8 cellular contexts compared by ENCODE assay signal in genomic region chr7:112495820-112496462, GRCh38. TPM values are rescaled to one million over a fixed set of nuclear protein-coding genes. Genes with fewer than 3 reads are reported as not detected.
DNase-seq lines count a peak whose midpoint lies in the region; ATAC-seq and TF ChIP-seq lines count a peak whose summit lies in the region.

No MANE protein-coding gene starts in this region.

- no peaks in the 10 kb centered on the region for H3K9me3 Mint-ChIP-seq in CD4-positive, alpha-beta T cell

- CTCF ChIA-PET in CD4-positive, alpha-beta T cell (lab: Charles Lee), result no interaction called here

- H3K36me3 ChIP-seq in NT2/D1 (ENCODE audit: insufficient read depth, insufficient read length, low read length), result no peaks in the 10 kb centered on the region
- no peaks in the 10 kb centered on the region for H3K36me3 ChIP-seq in adipocyte (ENCODE audit: control insufficient read depth, insufficient read depth, low read length, severe bottlenecking)

- no peak overlapping the region for H3K4me3 Mint-ChIP-seq in CD4-positive, alpha-beta T cell

- H3K27me3 Mint-ChIP-seq in CD4-positive, alpha-beta T cell, result peaks cover 5% of the 10 kb centered on the region

- H3K27ac ChIP-seq in CD4-positive, alpha-beta T cell (ENCODE audit: low read depth, low read length), result no peak overlapping the region

- H3K4me3 ChIP-seq in NT2/D1 (ENCODE audit: insufficient read length, low read depth) (no peak overlapping the region), adipocyte (ENCODE audit: low read length) (no peak overlapping the region)

- peak; percentile 60 for TF ChIP-seq CTCF in CD4-positive, alpha-beta T cell (IDR thresholded peaks at IDR 0.05)

- no peaks in the 10 kb centered on the region for H3K4me1 Mint-ChIP-seq in CD4-positive, alpha-beta T cell (ENCODE audit: low read depth)

- no peaks in the 10 kb centered on the region for H3K9me3 ChIP-seq in CD4-positive, alpha-beta T cell (ENCODE audit: control insufficient read depth, low read length)
- H3K9me3 ChIP-seq in NT2/D1 (ENCODE audit: insufficient read depth, low read length), result no peaks in the 10 kb centered on the region
- no peaks in the 10 kb centered on the region for H3K9me3 ChIP-seq in adipocyte (ENCODE audit: control insufficient read depth, low read length)

- H3K4me1 ChIP-seq in NT2/D1 (ENCODE audit: insufficient read depth, insufficient read length) (no peaks in the 10 kb centered on the region), adipocyte (ENCODE audit: control insufficient read depth, insufficient read depth, low read length) (peaks cover 19% of the 10 kb centered on the region)

- intact Hi-C loops in CD4-positive, alpha-beta T cell (cut with DNase I, micrococcal nuclease), result loop anchor here (1.0 to 2.0 kb wide), 2 partner anchors 753 to 755 kb away; no protein-coding TSS in a partner anchor
- intact Hi-C loops in left ventricle myocardium superior (cut with micrococcal nuclease), result no loop called here

- no peak overlapping the region for H3K27ac Mint-ChIP-seq in CD4-positive, alpha-beta T cell

- ATAC-seq in CD4-positive, alpha-beta T cell (ENCODE audit: poor library complexity), result no peak
- peak; percentile 52 for ATAC-seq in GM18858 (IDR thresholded peaks at IDR 0.05; ENCODE audit: unreplicated experiment)
- ATAC-seq in HG03354 (IDR thresholded peaks at IDR 0.05; ENCODE audit: poor library complexity, severe bottlenecking, unreplicated experiment), result peak; percentile 63
- peak; percentile 90 for ATAC-seq in left ventricle myocardium superior
- ATAC-seq in GM21528 (IDR thresholded peaks at IDR 0.05; ENCODE audit: low FRiP score, unreplicated experiment), result no peak

- DNase-seq in CD4-positive, alpha-beta T cell, result peak in 7 of 10 experiments; percentile 9 to 40 (median 20)
- DNase-seq in NT2/D1 (ENCODE audit: low read depth, low spot score) (peak; percentile 44), adipocyte (ENCODE audit: low read depth) (peak; percentile 80), left ventricle myocardium superior (no peak)
- peak; percentile 40 for DNase-seq in stimulated activated CD4-positive, alpha-beta T cell treated with anti-CD3 and anti-CD28 coated beads, Interleukin-15, amount 100 ng/mL, for 24 hours

- no peaks in the 10 kb centered on the region for H3K36me3 Mint-ChIP-seq in CD4-positive, alpha-beta T cell (ENCODE audit: low read depth)

- POLR2A ChIA-PET in CD4-positive, alpha-beta T cell (lab: Charles Lee), result no interaction called here

- no peaks in the 10 kb centered on the region for H3K27me3 ChIP-seq in CD4-positive, alpha-beta T cell (ENCODE audit: control insufficient read depth, insufficient read depth, low read length)
- no peaks in the 10 kb centered on the region for H3K27me3 ChIP-seq in NT2/D1 (ENCODE audit: insufficient read depth, insufficient read length)
- no peaks in the 10 kb centered on the region for H3K27me3 ChIP-seq in adipocyte (replicated peaks; ENCODE audit: control insufficient read depth, insufficient read depth, low read length)

- H3K9ac ChIP-seq in NT2/D1 (ENCODE audit: insufficient read length, low read depth), result no peak overlapping the region
- H3K9ac ChIP-seq in adipocyte (ENCODE audit: low read length), result no peak overlapping the region

RNA-seq across cellular contexts. Expression of gene LSMEM1, which starts 15.2 kb away (rescaled TPM):
- 1 to 10 TPM; 1.0 to 1.3 TPM for total RNA-seq in CD4-positive, alpha-beta T cell
- total RNA-seq in left ventricle myocardium superior, result 1.4 TPM

RNA-seq across cellular contexts. Expression of gene IFRD1, which starts 45.7 kb away (rescaled TPM):
- total RNA-seq in CD4-positive, alpha-beta T cell, result 100 to 1,000 TPM; 198 to 205 TPM
- total RNA-seq in left ventricle myocardium superior, result 20.6 TPM

Comparison
In these comparisons a context has a peak if more than half of its experiments do, and no peak if none do; other contexts are left out.
1. ATAC-seq: peak in GM18858 (single experiment), HG03354 (single experiment) and left ventricle myocardium superior (single experiment); none in CD4-positive, alpha-beta T cell (single experiment) and GM21528 (single experiment).